In the genomic region with DNA sequence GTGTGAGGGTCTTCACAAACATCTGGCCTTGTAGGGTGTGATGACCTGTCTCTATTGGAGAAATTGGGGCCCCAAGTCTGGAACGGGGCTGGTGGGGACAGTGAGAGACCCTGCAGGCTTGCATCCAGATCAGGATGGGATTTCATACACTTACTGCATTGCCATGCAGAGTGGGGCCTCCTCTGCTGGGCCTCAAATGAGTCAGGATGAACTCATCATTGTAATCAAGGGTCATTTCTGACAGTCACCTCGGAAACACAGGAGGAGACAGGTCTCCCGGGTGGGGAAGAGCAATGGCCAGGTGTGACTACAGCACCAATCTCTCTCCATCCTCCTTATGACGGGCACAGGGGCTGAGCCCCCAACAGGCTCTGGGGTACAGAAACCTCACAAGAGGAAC, we compare ENCODE assay signal across 1 cellular context.
TF ChIP-seq lines count a peak whose summit lies in the region.

No MANE protein-coding gene starts in this region.

TF ChIP-seq in IMR-90, 13 proteins besides CTCF, POLR2A, EP300 and RAD21 (continued from another document):
- TF ChIP-seq BHLHE40 (IDR thresholded peaks at IDR 0.05; ENCODE audit: low read depth, low read length): no peak
- TF ChIP-seq RCOR1 (IDR thresholded peaks at IDR 0.05; ENCODE audit: insufficient replicate concordance, low read length): no peak
- no peak for TF ChIP-seq USF2 (IDR thresholded peaks at IDR 0.05; ENCODE audit: low read depth, low read length)
- TF ChIP-seq RFX5 (IDR thresholded peaks at IDR 0.05; ENCODE audit: low read depth, low read length): no peak
- TF ChIP-seq NFE2L2 (IDR thresholded peaks at IDR 0.05; ENCODE audit: low read depth, low read length): no peak
